In genomic region chr20:64102647-64103354, GRCh38 we compare ENCODE assay signal across 9 cellular contexts. TPM values are rescaled to one million over a fixed set of nuclear protein-coding genes. Genes with fewer than 3 reads are reported as not detected.
DNase-seq lines count a peak whose midpoint lies in the region; ATAC-seq and TF ChIP-seq lines count a peak whose summit lies in the region.
"Had no signal": no experiment of that assay in that cellular context is flagged by ENCODE, and none has a peak within 500 bp of the region (broad histone marks: within the 10 kb centered on the region; RNA-seq: fewer than 3 reads in every experiment).

No MANE protein-coding gene starts in this region.

- no peak overlapping the region for H3K27ac ChIP-seq in foreskin keratinocyte
- no peak overlapping the region for H3K27ac ChIP-seq in prostate gland
- H3K27ac ChIP-seq: 22Rv1 had no signal

- ATAC-seq in foreskin keratinocyte (peak; percentile 10), GM18861 (IDR thresholded peaks at IDR 0.05; ENCODE audit: unreplicated experiment) (no peak), GM18505 (IDR thresholded peaks at IDR 0.05; ENCODE audit: unreplicated experiment) (no peak)

- H3K9me3 ChIP-seq in prostate gland = no peaks in the 10 kb centered on the region

- 19% methylated on average over 30 of the region's 30 CpGs for WGBS in prostate gland

- TF ChIP-seq CTCF in foreskin keratinocyte (conservative IDR thresholded peaks at IDR 0.05) = no peak
- no peak for TF ChIP-seq CTCF in prostate gland (IDR thresholded peaks at IDR 0.05)

- TF ChIP-seq POLR2A in prostate gland (IDR thresholded peaks at IDR 0.05) (no peak), GM18505 (IDR thresholded peaks at IDR 0.05; ENCODE audit: borderline replicate concordance, extremely low read depth, insufficient read depth, insufficient read length) (no peak)

- H3K27me3 ChIP-seq in foreskin keratinocyte (peaks cover 40% of the 10 kb centered on the region), prostate gland (replicated peaks; ENCODE audit: insufficient read depth) (peaks cover 3% of the 10 kb centered on the region)

- H3K36me3 ChIP-seq in prostate gland = no peaks in the 10 kb centered on the region

- H3K4me3 ChIP-seq in prostate gland = peak overlapping the region; percentile 31 to 41

- intact Hi-C loops in prostate gland (cut with DNase I) = no loop called here

- H3K4me1 ChIP-seq in foreskin keratinocyte = no peaks in the 10 kb centered on the region
- peaks cover 4% of the 10 kb centered on the region for H3K4me1 ChIP-seq in prostate gland (replicated peaks)

- peak; percentile 75 for DNase-seq in DMS 273 (lab: John Stamatoyannopoulos, UW; ENCODE audit: unreplicated experiment)
- DNase-seq in DMS 273 treated with DMSO at 0.1 percent for 48 hours (lab: John Stamatoyannopoulos, UW) = no peak
- DNase-seq in NCI-H510A (lab: John Stamatoyannopoulos, UW) = peak; percentile 41
- no peak for DNase-seq in foreskin keratinocyte
- DNase-seq in prostate gland (ENCODE audit: low spot score) = no peak
- DNase-seq in NK-92 (lab: John Stamatoyannopoulos, UW; ENCODE audit: unreplicated experiment) = no peak

RNA-seq across cellular contexts. Expression of gene NPBWR2, which starts 4.6 kb away (rescaled TPM):
- total RNA-seq in foreskin keratinocyte = not detected in 2 replicates
- polyA plus RNA-seq in foreskin keratinocyte = not detected in 2 replicates
- total RNA-seq in prostate gland = not detected

RNA-seq across cellular contexts. Expression of gene LKAAEAR1, which starts 18.6 kb away (rescaled TPM):
- 0.17 TPM in 1 of 2 replicates, not detected in the other for total RNA-seq in foreskin keratinocyte
- polyA plus RNA-seq in foreskin keratinocyte = 0.12 TPM in 1 of 2 replicates, not detected in the other
- total RNA-seq in prostate gland = 10 to 100 TPM in 1 of 2 donors, not detected in 1; 10.2 TPM

RNA-seq across cellular contexts. Expression of gene OPRL1, which starts 22.9 kb away (rescaled TPM):
- total RNA-seq in foreskin keratinocyte (0.10 and 0.14 TPM in 2 replicates), prostate gland (1 to 10 TPM; 1.5 to 2.9 TPM)
- polyA plus RNA-seq in foreskin keratinocyte = 0.12 and 0.14 TPM in 2 replicates

RNA-seq across cellular contexts. Expression of gene RGS19, which starts 23.5 kb away (rescaled TPM):
- 23.7 and 23.8 TPM in 2 replicates for total RNA-seq in foreskin keratinocyte
- 26.1 and 26.3 TPM in 2 replicates for polyA plus RNA-seq in foreskin keratinocyte
- 10 to 100 TPM; 13.3 to 15.1 TPM for total RNA-seq in prostate gland

RNA-seq across cellular contexts. Expression of gene TCEA2, which starts 39.8 kb away (rescaled TPM):
- 11.0 and 11.4 TPM in 2 replicates for total RNA-seq in foreskin keratinocyte
- polyA plus RNA-seq in foreskin keratinocyte = 22.9 and 25.9 TPM in 2 replicates
- total RNA-seq in prostate gland = 10 to 100 TPM; 45.0 to 69.5 TPM

Comparison
In these comparisons a context has a peak if more than half of its experiments do, and no peak if none do; other contexts are left out.
1. DNase-seq: peak in DMS 273 (single experiment) and NCI-H510A (single experiment); none in DMS 273 treated with DMSO at 0.1 percent for 48 hours (single experiment), foreskin keratinocyte (0 of 2), prostate gland (single experiment) and NK-92 (single experiment).